ENCODE assay signal across 17 cellular contexts in genomic region chr7:46192191-46192590, GRCh38.
"Had no signal": no experiment of that assay in that cellular context is flagged by ENCODE, and none has a peak within 500 bp of the region (broad histone marks: within the 10 kb centered on the region; RNA-seq: fewer than 3 reads in every experiment).

No MANE protein-coding gene starts in this region.

- H3K9ac ChIP-seq: parathyroid adenoma had no signal

- H3K27ac ChIP-seq: coronary artery, gastroesophageal sphincter, parathyroid adenoma, spleen had no signal

- H3K4me3 ChIP-seq: coronary artery, gastroesophageal sphincter, spleen had no signal

- ATAC-seq: activated T-cell treated with anti-CD3 and anti-CD28 coated beads, Interleukin-2, amount 50 U/mL, for 4 hours; esophagus mucosa; gastroesophageal sphincter; left cardiac atrium; naive thymus-derived CD8-positive, alpha-beta T cell; sciatic nerve had no signal

- DNase-seq: activated CD4-positive, alpha-beta T cell treated with anti-CD3 and anti-CD28 coated beads, Interleukin-2, amount 50 U/mL, for 1 hour; activated CD4-positive, CD25-positive, alpha-beta regulatory T cell treated with anti-CD3 and anti-CD28 coated beads, Interleukin-2, amount 50 U/mL, for 72 hours; activated CD8-positive, alpha-beta memory T cell treated with anti-CD3 and anti-CD28 coated beads, Interleukin-2, amount 50 U/mL, for 4 hours; activated naive CD4-positive, alpha-beta T cell treated with anti-CD3 and anti-CD28 coated beads for 36 hours; activated T-cell treated with anti-CD3 and anti-CD28 coated beads, Interleukin-2, amount 50 U/mL, for 4 hours; left cardiac atrium; mesendoderm; naive thymus-derived CD8-positive, alpha-beta T cell; spleen; stimulated activated CD4-positive, alpha-beta T cell treated with anti-CD3 and anti-CD28 coated beads, Interleukin-1b, Interleukin-23, amount 100 ng/mL, for 48 hours; stimulated activated CD8-positive, alpha-beta memory T cell treated with anti-CD3 and anti-CD28 coated beads, Interleukin-4, amount 100 ng/mL, for 48 hours; stimulated activated naive CD4-positive, alpha-beta T cell had no signal

- H3K27me3 ChIP-seq: gastroesophageal sphincter, spleen had no signal

- H3K4me1 ChIP-seq: gastroesophageal sphincter, parathyroid adenoma, spleen had no signal

- H3K9me3 ChIP-seq: gastroesophageal sphincter, spleen had no signal

- H3K36me3 ChIP-seq: gastroesophageal sphincter, spleen had no signal
